1 cellular context compared by ENCODE assay signal in genomic region chr12:120651821-120652220, GRCh38.
TF ChIP-seq lines count a peak whose summit lies in the region.

No MANE protein-coding gene starts in this region.

TF ChIP-seq in GM12878, 131 proteins besides CTCF, POLR2A, EP300 and RAD21:
- TF ChIP-seq BCL11A (IDR thresholded peaks at IDR 0.05; ENCODE audit: low read depth, low read length), result no peak
- TF ChIP-seq RB1 (IDR thresholded peaks at IDR 0.05; ENCODE audit: borderline replicate concordance), result no peak
- TF ChIP-seq SREBF1 (IDR thresholded peaks at IDR 0.05; ENCODE audit: low read length), result no peak
- TF ChIP-seq CBFB (IDR thresholded peaks at IDR 0.05; ENCODE audit: low read depth), result no peak
- TF ChIP-seq SUZ12 (IDR thresholded peaks at IDR 0.05; ENCODE audit: unreplicated experiment), result no peak
- no peak for TF ChIP-seq MAX (IDR thresholded peaks at IDR 0.05; ENCODE audit: low read depth, low read length)
- TF ChIP-seq SPI1 (IDR thresholded peaks at IDR 0.05; ENCODE audit: borderline replicate concordance, insufficient read depth, low read depth, low read length), result no peak
- TF ChIP-seq NFXL1 (IDR thresholded peaks at IDR 0.05; ENCODE audit: borderline replicate concordance), result no peak
- no peak for TF ChIP-seq ZNF207 (IDR thresholded peaks at IDR 0.05; ENCODE audit: borderline replicate concordance)
- no peak for TF ChIP-seq STAT1 (conservative IDR thresholded peaks at IDR 0.05)
